Comparison of ENCODE assay signal across 8 cellular contexts in the genomic region with DNA sequence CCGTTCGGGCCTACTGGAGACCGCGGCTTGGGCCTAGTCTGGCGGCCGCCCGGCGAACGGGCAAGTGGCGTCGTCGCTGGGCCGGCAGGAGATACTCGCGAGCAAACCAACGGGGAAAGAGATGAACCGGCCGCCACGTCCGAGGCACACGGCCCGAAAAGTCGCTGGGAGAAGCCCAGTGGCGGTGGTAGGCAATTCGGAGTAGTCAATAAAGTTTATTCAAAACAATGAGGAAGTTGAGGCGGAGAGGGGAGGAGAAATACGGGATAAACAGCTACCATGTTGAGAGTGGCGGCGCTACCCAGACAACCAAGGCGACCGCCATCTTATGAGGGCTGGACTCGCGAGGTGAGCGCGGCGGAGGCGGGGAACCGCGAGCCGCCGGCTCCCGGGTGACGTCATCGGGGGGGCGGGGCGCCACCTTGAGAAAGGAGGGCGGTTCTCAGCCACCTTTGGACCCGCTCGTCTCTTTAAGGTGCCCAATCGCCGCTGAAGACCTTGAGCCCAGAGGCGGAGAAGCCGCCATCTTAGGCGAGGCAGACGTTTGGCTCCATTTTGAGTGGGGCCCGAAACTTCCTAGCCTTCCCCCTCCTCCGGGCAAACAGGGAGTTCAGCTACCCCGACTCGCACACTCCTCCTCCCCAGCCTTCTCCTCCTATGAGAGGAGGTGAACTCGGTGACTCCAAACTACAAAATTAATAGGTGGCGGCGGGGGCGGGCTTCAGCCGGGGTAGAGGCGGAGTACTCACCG. TPM values are rescaled to one million over a fixed set of nuclear protein-coding genes. Genes with fewer than 3 reads are reported as not detected.
DNase-seq lines count a peak whose midpoint lies in the region; ATAC-seq and FAIRE-seq lines count a peak whose summit lies in the region.

A gene (minus strand): TSS at position 348 of the 751 bp plus-strand sequence. CDS start 1,745 bp downstream, outside the sequence.

- peaks cover 0 to 1% of the 10 kb centered on the region in 2 donors for H3K36me3 ChIP-seq in small intestine (ENCODE audit: control insufficient read depth in 2 of 2, insufficient read depth in 2 of 2, low read length in 2 of 2)

- FAIRE-seq in small intestine (lab: Jason Lieb, UNC), result no peak

- peak within 1 kb of the TSS; percentile 62 to 68 for H3K4me3 ChIP-seq in small intestine (ENCODE audit: low read depth in 1 of 2, low read length in 2 of 2)

- H3K27ac ChIP-seq in caudate nucleus (ENCODE audit: low read depth, low read length), result peak within 1 kb of the TSS; percentile 86
- H3K27ac ChIP-seq in small intestine (ENCODE audit: low read depth in 1 of 2, low read length in 1 of 2), result peak within 1 kb of the TSS; percentile 92 to 99

- H3K27me3 ChIP-seq in small intestine (ENCODE audit: control insufficient read depth in 2 of 2, insufficient read depth in 2 of 2, low read length in 2 of 2), result no peaks in the 10 kb centered on the region

- ATAC-seq in GM19025 (IDR thresholded peaks at IDR 0.05; ENCODE audit: low read depth, unreplicated experiment) (peak; percentile 83), HG03342 (IDR thresholded peaks at IDR 0.05; ENCODE audit: unreplicated experiment) (peak; percentile 82)

- WGBS in small intestine, 3 donors, result 1 to 39% (median 14%) methylated on average over 25 to 66 of the region's 66 CpGs

- DNase-seq in AG08395 (ENCODE audit: low spot score) (peak; percentile 86), NCI-H345 treated with DMSO at 0.1 percent for 48 hours (lab: John Stamatoyannopoulos, UW; ENCODE audit: unreplicated experiment) (peak; percentile 87), caudate nucleus (lab: John Stamatoyannopoulos, UW) (peak; percentile 11 to 94 (median 81)), iPS-NIHi7 (ENCODE audit: extremely low spot score) (peak; percentile 80), small intestine (peak; percentile 94)
- DNase-seq in activated CD4-positive, CD25-positive, alpha-beta regulatory T cell (lab: John Stamatoyannopoulos, UW), result peak; percentile 77 to 92 (median 90)

- no peaks in the 10 kb centered on the region for H3K9me3 ChIP-seq in small intestine (ENCODE audit: control insufficient read depth, low read depth)

- H3K4me1 ChIP-seq in small intestine (ENCODE audit: control insufficient read depth in 2 of 2, insufficient read depth in 1 of 2, low read depth in 1 of 2, low read length in 1 of 2), result peaks cover 0 to 2% of the 10 kb centered on the region in 2 donors

RNA-seq across cellular contexts. Expression of the gene that starts here (rescaled TPM):
- polyA plus RNA-seq in small intestine, result 1 to 10 TPM; 5.7 to 8.4 (median 6.9) TPM

Comparison
In these comparisons a context has a peak if more than half of its experiments do, and no peak if none do; other contexts are left out.
1. Peak in every context shown above with its lines: DNase-seq, ATAC-seq, H3K4me3 ChIP-seq and H3K27ac ChIP-seq.